In the genomic region with DNA sequence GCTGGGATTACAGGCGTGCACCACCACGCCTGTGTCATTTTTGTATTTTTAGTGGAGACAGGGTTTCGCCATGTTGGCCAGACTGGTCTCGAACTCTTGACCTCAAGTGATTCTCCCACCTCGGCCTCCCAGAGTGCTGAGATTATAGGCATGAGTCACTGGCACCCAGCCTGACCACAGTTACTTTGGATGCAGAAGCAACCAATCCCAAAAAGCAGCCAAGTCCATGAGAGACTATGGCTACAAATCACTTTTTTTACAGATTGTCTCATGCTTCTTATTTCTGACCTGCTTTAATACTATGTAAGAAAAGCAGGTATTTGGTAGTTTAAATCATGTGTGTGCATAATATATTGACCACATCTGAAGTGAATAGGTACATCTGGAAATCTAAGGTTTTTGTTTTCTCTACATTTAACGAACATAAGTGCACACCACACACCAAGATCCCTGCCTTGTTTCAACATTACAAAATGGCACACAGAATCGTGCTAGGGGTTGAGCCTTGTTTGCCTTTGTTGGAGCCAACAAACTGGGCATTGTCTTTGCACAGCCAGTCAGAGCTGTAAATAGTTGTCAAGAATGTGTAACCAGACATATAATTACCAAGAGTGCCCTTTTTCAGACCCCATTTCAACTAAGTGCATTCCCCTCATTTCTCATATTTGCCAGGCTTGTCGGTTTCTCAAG, we compare ENCODE assay signal across 16 cellular contexts. TPM values are rescaled to one million over a fixed set of nuclear protein-coding genes. Genes with fewer than 3 reads are reported as not detected.
DNase-seq lines count a peak whose midpoint lies in the region; ATAC-seq and TF ChIP-seq lines count a peak whose summit lies in the region.
"Had no signal": no experiment of that assay in that cellular context is flagged by ENCODE, and none has a peak within 500 bp of the region (broad histone marks: within the 10 kb centered on the region; RNA-seq: fewer than 3 reads in every experiment).

No MANE protein-coding gene starts in this region.

- DNase-seq in Daoy (ENCODE audit: low read depth) = peak; percentile 75
- DNase-seq in LHCN-M2 (ENCODE audit: low read depth) = peak; percentile 74
- peak; percentile 76 to 83 for DNase-seq in cardiac fibroblast (ENCODE audit: low read depth in 2 of 2)
- peak; percentile 40 for DNase-seq in myocyte (ENCODE audit: low read depth)
- DNase-seq in stimulated activated naive CD8-positive, alpha-beta T cell treated with anti-CD3 and anti-CD28 coated beads, Interleukin-15, Interleukin-2, amounts not matched to agents 100 U/mL and 50 U/mL, for 24 hours = no peak
- DNase-seq in HT-29 (ENCODE audit: low spot score) = no peak
- DNase-seq: activated CD4-positive, alpha-beta T cell treated with anti-CD3 and anti-CD28 coated beads, Interleukin-2, amount 50 U/mL, for 48 hours; CD4-positive, alpha-beta memory T cell; kidney glomerular epithelial cell; naive thymus-derived CD8-positive, alpha-beta T cell; NCI-H1436 treated with DMSO at 0.1 percent for 48 hours; NCI-H524; T1000 had no signal

- no peak overlapping the region for H3K4me3 ChIP-seq in cardiac fibroblast (replicated peaks in 1 of 2; ENCODE audit: low read depth in 2 of 2, low read length in 2 of 2)

- no peak for ATAC-seq in GM19035 (IDR thresholded peaks at IDR 0.05; ENCODE audit: unreplicated experiment)
- no peak for ATAC-seq in stimulated activated naive CD8-positive, alpha-beta T cell treated with anti-CD3 and anti-CD28 coated beads, Interleukin-15, Interleukin-2, amounts not matched to agents 100 U/mL and 50 U/mL, for 24 hours
- ATAC-seq in GM18909 (IDR thresholded peaks at IDR 0.05; ENCODE audit: poor library complexity, unreplicated experiment) = no peak
- ATAC-seq: naive thymus-derived CD8-positive, alpha-beta T cell; sciatic nerve had no signal

- no peak for TF ChIP-seq CTCF in cardiac fibroblast (IDR thresholded peaks at IDR 0.05; ENCODE audit: low read depth, low read length)

RNA-seq across cellular contexts. Expression of gene MAP4K4, which starts 18.3 kb away (rescaled TPM):
- total RNA-seq in Daoy (2014; rRNA removed; shearing (Covaris generic)) = 56.9 and 78.3 TPM in 2 replicates
- total RNA-seq in LHCN-M2 (2014; rRNA removed) (215 and 252 TPM in 2 replicates), myocyte (133 and 207 TPM in 2 replicates)
- polyA plus RNA-seq in LHCN-M2 (2012) = 114 TPM
- polyA plus RNA-seq in myocyte (2012) = 140 TPM
- 7.6 and 9.2 TPM in 2 replicates for total RNA-seq in HT-29 (2014; rRNA removed; shearing (Covaris generic))

Comparison
In these comparisons a context has a peak if more than half of its experiments do, and no peak if none do; other contexts are left out.
1. DNase-seq: peak in Daoy (single experiment), LHCN-M2 (single experiment), cardiac fibroblast (2 of 2) and myocyte (single experiment); none in stimulated activated naive CD8-positive, alpha-beta T cell treated with anti-CD3 and anti-CD28 coated beads, Interleukin-15, Interleukin-2, amounts not matched to agents 100 U/mL and 50 U/mL, for 24 hours (single experiment) and HT-29 (single experiment).